In the genomic region with DNA sequence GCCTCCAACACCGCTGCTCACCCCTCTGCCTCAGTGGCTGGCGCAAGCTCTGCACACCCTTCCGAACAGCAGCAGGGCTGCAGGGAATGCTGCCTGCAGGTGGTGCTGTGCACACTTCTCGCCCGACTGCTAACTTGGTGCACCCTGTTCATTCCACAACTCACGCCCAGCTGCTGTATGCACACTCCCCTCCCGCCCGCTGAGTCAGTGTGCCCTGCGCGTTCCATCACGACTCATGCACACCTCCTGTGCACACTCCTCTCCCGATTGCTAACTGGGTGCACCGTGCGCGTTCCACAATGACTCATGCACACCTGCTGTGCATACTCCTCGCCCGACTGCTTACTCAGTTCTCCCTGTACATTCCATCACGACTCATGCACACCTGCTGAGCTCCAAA, we compare ENCODE assay signal across 9 cellular contexts. TPM values are rescaled to one million over a fixed set of nuclear protein-coding genes. Genes with fewer than 3 reads are reported as not detected.
A peak's percentile ranks its signal among the peaks of the same experiment; 100 is the strongest.
DNase-seq lines count a peak whose midpoint lies in the region; ATAC-seq, FAIRE-seq and TF ChIP-seq lines count a peak whose summit lies in the region.
"Had no signal": no experiment of that assay in that cellular context is flagged by ENCODE, and none has a peak within 500 bp of the region (broad histone marks: within the 10 kb centered on the region; RNA-seq: fewer than 3 reads in every experiment).

No MANE protein-coding gene starts in this region.

- H3K9me3 ChIP-seq in SK-N-SH (no peaks in the 10 kb centered on the region), H1 (ENCODE audit: insufficient read depth in 2 of 2, low read depth in 1 of 2, low read length in 1 of 2) (no peaks in the 10 kb centered on the region), testis (no peaks in the 10 kb centered on the region)

- H3K18ac ChIP-seq in H1 (ENCODE audit: extremely low read depth, low read length) = no peak overlapping the region

- H2AFZ ChIP-seq in SK-N-SH (ENCODE audit: low read depth) (no peak overlapping the region), H1 (ENCODE audit: low read length) (no peak overlapping the region)

- POLR2A ChIA-PET in SK-N-SH (lab: Yijun Ruan, JAX) (no interaction called here), H1 (lab: Charles Lee; ENCODE audit: partially characterized antibody) (interaction anchor here (0.6 kb wide), 1 partner anchor 727 kb away, joined by 3 read pairs; no protein-coding TSS in a partner anchor)

- no peak overlapping the region for H2AK5ac ChIP-seq in H1 (ENCODE audit: low read depth, low read length)

- H3K4me2 ChIP-seq in SK-N-SH (no peak overlapping the region), H1 (ENCODE audit: insufficient read depth in 1 of 2, low read depth in 2 of 2, low read length in 2 of 2) (peak overlapping the region; percentile 2 to 36; a peak in 3 of 4 replicates)
- H3K4me2 ChIP-seq: KMS-11 had no signal

- WGBS in SK-N-SH (ENCODE audit: low lambda C conversion rate) = 61% methylated on average over 16 of the region's 18 CpGs
- WGBS in H1 (ENCODE audit: extremely low coverage in 1 of 2, insufficient coverage in 1 of 2, insufficient read length in 1 of 2, insufficient replicate concordance in 2 of 2, low coverage in 1 of 2, low lambda C conversion rate in 2 of 2, missing lambda C conversion rate in 1 of 2), 2 experiments = 50% methylated on average over 18 of the region's 18 CpGs; no CpG with 5 or more reads in 1 of the 2 experiments
- 50 to 59% methylated on average over 14 to 18 of the region's 18 CpGs for WGBS in testis, 2 donors

- no peak overlapping the region for H4K8ac ChIP-seq in H1 (ENCODE audit: extremely low read depth, insufficient read depth, low read length)

- no peak overlapping the region for H2BK15ac ChIP-seq in H1 (ENCODE audit: low read length)

- ATAC-seq in SK-N-SH treated with all-trans-retinoic acid at 6 μM for 48 hours = no peak

- TF ChIP-seq CTCF in SK-N-SH (IDR thresholded peaks at IDR 0.05) (no peak), H1 (IDR thresholded peaks at IDR 0.05; ENCODE audit: control extremely low read depth in 1 of 3, insufficient read depth in 1 of 3, low read depth in 1 of 3, low read length in 3 of 3) (peak; percentile 61 to 97 (median 92)), testis (IDR thresholded peaks at IDR 0.05) (no peak)

- intact Hi-C loops in testis (cut with DNase I; ENCODE audit: low total_unique reads) = no loop called here

- no peaks in the 10 kb centered on the region for H3K79me1 ChIP-seq in H1 (ENCODE audit: low read depth, low read length)

- H3K27me3 ChIP-seq in SK-N-SH (ENCODE audit: insufficient read depth) (no peaks in the 10 kb centered on the region), H1 (replicated peaks in 1 of 4; ENCODE audit: control insufficient read depth in 3 of 4, extremely low read depth in 1 of 4, insufficient read depth in 3 of 4, low read length in 3 of 4) (no peaks in the 10 kb centered on the region), testis (no peaks in the 10 kb centered on the region)

- no peak overlapping the region for H4K5ac ChIP-seq in H1 (ENCODE audit: insufficient read length, low read depth, low read length)

- no peak overlapping the region for H3K14ac ChIP-seq in H1 (ENCODE audit: insufficient read length)

- H3K36me3 ChIP-seq in SK-N-SH (replicated peaks in 1 of 2; ENCODE audit: control insufficient read depth in 1 of 2, insufficient read depth in 2 of 2, low read length in 1 of 2) = no peaks in the 10 kb centered on the region
- H3K36me3 ChIP-seq in H1 (ENCODE audit: control insufficient read depth in 2 of 4, insufficient read depth in 4 of 4, low read length in 3 of 4) = no peaks in the 10 kb centered on the region
- H3K36me3 ChIP-seq in testis (ENCODE audit: low read depth, missing control alignments) = no peaks in the 10 kb centered on the region

- no peak overlapping the region for H3K4ac ChIP-seq in H1 (replicated peaks; ENCODE audit: insufficient read length, low read depth, low read length)

- H3F3A ChIP-seq in SK-N-SH (replicated peaks; ENCODE audit: insufficient read depth) = no peaks in the 10 kb centered on the region

- TF ChIP-seq EP300 in SK-N-SH (IDR thresholded peaks at IDR 0.05; ENCODE audit: borderline replicate concordance in 1 of 2, low read depth in 1 of 2, low read length in 1 of 2) = no peak
- no peak for TF ChIP-seq EP300 in H1 (IDR thresholded peaks at IDR 0.05; ENCODE audit: borderline replicate concordance in 1 of 2, low read depth in 2 of 2, low read length in 2 of 2)

- H3K23me2 ChIP-seq in H1 (ENCODE audit: low read depth, low read length) = no peaks in the 10 kb centered on the region

- TF ChIP-seq RAD21 in SK-N-SH (IDR thresholded peaks at IDR 0.05; ENCODE audit: low read length) (peak; percentile 46), H1 (IDR thresholded peaks at IDR 0.05 in 1 of 2, conservative IDR thresholded peaks at IDR 0.05 in 1 of 2; ENCODE audit: low read depth in 2 of 2, low read length in 2 of 2) (peak; percentile 52 to 68)

- H3K9ac ChIP-seq in SK-N-SH (no peak overlapping the region), H1 (replicated peaks in 1 of 4; ENCODE audit: extremely low read depth in 1 of 4, low read depth in 3 of 4, low read length in 3 of 4) (no peak overlapping the region)
- H3K9ac ChIP-seq: KMS-11 had no signal

- H2BK12ac ChIP-seq in H1 (ENCODE audit: low read depth, low read length) = 0 out of 2 replicates have a peak overlapping the region, but pooled peaks have one; percentile 32

- H2BK20ac ChIP-seq in H1 (ENCODE audit: low read length) = no peak overlapping the region

- no peak for FAIRE-seq in H1 (lab: Jason Lieb, UNC)

- H2BK5ac ChIP-seq in H1 (ENCODE audit: low read depth, low read length) = no peak overlapping the region; the same call in 1 of the 2 replicates

- H3K56ac ChIP-seq in H1 (replicated peaks; ENCODE audit: insufficient read length, low read depth, low read length) = no peak overlapping the region

- H3K4me1 ChIP-seq in SK-N-SH (ENCODE audit: control insufficient read depth in 1 of 2, insufficient read depth in 2 of 2, low read depth in 1 of 2, low read length in 1 of 2) (no peaks in the 10 kb centered on the region; a peak in 1 of 4 replicates), H1 (replicated peaks in 1 of 4; ENCODE audit: control insufficient read depth in 3 of 4, insufficient read depth in 4 of 4, low read length in 3 of 4) (peaks cover 0 to 16% (median 6%) of the 10 kb centered on the region in 4 experiments; a peak in 6 of 7 replicates), testis (no peaks in the 10 kb centered on the region)

- no peaks in the 10 kb centered on the region for H4K20me1 ChIP-seq in SK-N-SH (ENCODE audit: insufficient read depth)
- H4K20me1 ChIP-seq in H1 (replicated peaks in 1 of 2; ENCODE audit: control insufficient read depth in 1 of 2, insufficient read depth in 2 of 2, low read length in 2 of 2) = no peaks in the 10 kb centered on the region

- peak overlapping the region; percentile 63 for H4K91ac ChIP-seq in H1 (replicated peaks; ENCODE audit: insufficient read length, low read length)

- CTCF ChIA-PET in SK-N-SH (lab: Yijun Ruan, JAX) = interaction anchor here (0.7 to 1.6 kb wide), 6 partner anchors 8 to 26 kb away, joined by 3 to 4 read pairs (median 3); no protein-coding TSS in a partner anchor
- CTCF ChIA-PET in H1 (lab: Charles Lee; ENCODE audit: partially characterized antibody) = interaction anchor here (0.6 to 2.3 kb wide), 21 partner anchors 8 to 1329 kb away, joined by 3 to 14 read pairs (median 3); a partner anchor contains a TSS

- no peak overlapping the region for H3K27ac ChIP-seq in SK-N-SH (ENCODE audit: low read depth in 2 of 2, low read length in 1 of 2)
- H3K27ac ChIP-seq in H1 (ENCODE audit: low read depth, low read length) = no peak overlapping the region
- no peak overlapping the region for H3K27ac ChIP-seq in testis
- H3K27ac ChIP-seq: KMS-11 had no signal

- H2BK120ac ChIP-seq in H1 (replicated peaks; ENCODE audit: low read depth, low read length) = no peak overlapping the region

- H3K23ac ChIP-seq in H1 (ENCODE audit: insufficient read length) = no peak overlapping the region

- H3K79me2 ChIP-seq in SK-N-SH (ENCODE audit: insufficient read depth) (no peaks in the 10 kb centered on the region), H1 (ENCODE audit: control insufficient read depth in 1 of 2, insufficient read depth in 2 of 2, low read length in 2 of 2) (no peaks in the 10 kb centered on the region)

- TF ChIP-seq POLR2A in H1 (IDR thresholded peaks at IDR 0.05; ENCODE audit: control extremely low read depth in 1 of 2, low read depth in 2 of 2, low read length in 2 of 2) (no peak), testis (IDR thresholded peaks at IDR 0.05) (no peak)

- H3K4me3 ChIP-seq in SK-N-SH (ENCODE audit: low read depth in 2 of 2, low read length in 1 of 2) (no peak overlapping the region), H1 (ENCODE audit: extremely low read depth in 1 of 4, insufficient read depth in 2 of 4, low read depth in 3 of 4, low read length in 4 of 4) (no peak overlapping the region), testis (no peak overlapping the region)

- no peaks in the 10 kb centered on the region for H3K9me2 ChIP-seq in SK-N-SH

- DNase-seq in SK-N-SH = no peak
- peak; percentile 42 for DNase-seq in HT1080 (ENCODE audit: low read depth)
- peak; percentile 36 to 64 for DNase-seq in H1 (ENCODE audit: low read depth in 1 of 2, low spot score in 2 of 2)
- DNase-seq in stimulated activated CD4-positive, alpha-beta T cell treated with anti-CD3 and anti-CD28 coated beads, Interleukin-4, amount 100 ng/mL, for 48 hours (ENCODE audit: low read depth in 2 of 2) = peak; percentile 6 to 18
- DNase-seq in NCI-H226 = no peak
- DNase-seq in SHP77 (lab: John Stamatoyannopoulos, UW) = no peak
- no peak for DNase-seq in testis

TF ChIP-seq in SK-N-SH treated with all-trans-retinoic acid at 6 μM for 48 hours, 23 proteins besides CTCF, POLR2A, EP300 and RAD21 (continues in another document):
- no peak for TF ChIP-seq RARB (CRISPR knock-in tag; IDR thresholded peaks at IDR 0.05)

RNA-seq across cellular contexts. Expression of a gene that starts 21.5 kb away (rescaled TPM):
- polyA plus RNA-seq in SK-N-SH (2012; rRNA removed) = 0.06 TPM in 1 of 2 replicates, not detected in the other
- under 0.01 and 0.05 TPM in 2 replicates for polyA plus RNA-seq in SK-N-SH (2012; cell fraction: cytosol; rRNA removed)
- polyA plus RNA-seq in SK-N-SH (2012; cell fraction: nucleus; rRNA removed) = 0.10 and 0.15 TPM in 2 replicates
- 0.03 TPM in 1 of 2 replicates, not detected in the other for total RNA-seq in HT1080 (2014; rRNA removed; shearing (Covaris generic))
- polyA plus RNA-seq in HT1080 (2015; cell fraction: cytosol; rRNA removed) = 0.01 TPM in 1 of 2 replicates, not detected in the other
- polyA plus RNA-seq in HT1080 (2015; cell fraction: nucleus; rRNA removed) = 0.12 TPM in 1 of 2 replicates, not detected in the other
- total RNA-seq in H1 (2021; fragmentation: NEBNext Ultra II Directional; extraction: Animal tissue kit (Norgen Biotek cat#: 25700)) = 2.7 and 2.8 TPM in 2 replicates
- polyA plus RNA-seq in H1 (2011; rRNA removed) = 2.2 and 3.9 TPM in 2 replicates
- polyA plus RNA-seq in H1 (2011; cell fraction: cytosol; rRNA removed) = 3.0 TPM
- 7.6 TPM for polyA plus RNA-seq in H1 (2011; cell fraction: nucleus; rRNA removed)
- polyA plus RNA-seq in H1 (2012, experiment 1 of 2) = 1.7 to 2.8 TPM (median 2.0 TPM) in 4 replicates
- 0.47 TPM for polyA plus RNA-seq in H1 (2012, experiment 2 of 2)
- polyA plus RNA-seq in H1 (2013, experiment 1 of 2) = 0.81 TPM
- 0.81 TPM for polyA plus RNA-seq in H1 (2013, experiment 2 of 2)
- polyA minus RNA-seq in H1 (2011; rRNA and poly(A)+ RNA removed) = 1.8 and 2.1 TPM in 2 replicates
- 1.4 TPM for polyA minus RNA-seq in H1 (2011; cell fraction: cytosol; rRNA and poly(A)+ RNA removed)
- 6.6 TPM for polyA minus RNA-seq in H1 (2011; cell fraction: nucleus; rRNA and poly(A)+ RNA removed)
- 10 to 100 TPM in 1 of 2 donors, 1 to 10 TPM in 1; 8.5 to 13.0 TPM for total RNA-seq in testis
- polyA plus RNA-seq in testis (ENCODE audit: insufficient read depth, low read depth, low replicate concordance) = 10.4 TPM

Comparison
In these comparisons a context has a peak if more than half of its experiments do, and no peak if none do; other contexts are left out.
1. DNase-seq: peak in HT1080 (single experiment), H1 (2 of 2) and stimulated activated CD4-positive, alpha-beta T cell treated with anti-CD3 and anti-CD28 coated beads, Interleukin-4, amount 100 ng/mL, for 48 hours (2 of 2); none in SK-N-SH (single experiment), NCI-H226 (single experiment), SHP77 (0 of 2) and testis (single experiment).
2. CTCF ChIP-seq: peak in H1 (3 of 3); none in SK-N-SH (single experiment) and testis (0 of 3).